32 cellular contexts compared by ENCODE assay signal in the genomic region with DNA sequence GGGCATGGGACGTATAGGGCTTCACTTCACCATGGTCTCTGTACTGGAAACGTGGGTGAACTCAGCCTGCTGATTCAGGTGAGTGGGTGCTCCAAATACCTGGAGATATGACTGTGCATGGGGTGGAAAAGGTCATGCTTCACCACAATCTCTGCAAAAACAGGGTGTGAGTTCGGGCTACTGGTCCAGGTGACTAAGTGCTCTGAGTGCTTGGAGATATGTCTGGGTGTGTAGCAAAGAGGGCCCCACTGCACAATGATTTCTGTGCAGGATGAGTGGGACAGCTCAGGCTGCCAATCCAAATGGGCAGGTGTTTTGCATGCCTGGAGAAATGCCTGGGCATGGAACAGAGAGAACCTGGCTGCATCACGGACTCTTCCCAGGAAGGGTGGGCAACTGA. TPM values are rescaled to one million over a fixed set of nuclear protein-coding genes. Genes with fewer than 3 reads are reported as not detected.
"Had no signal": no experiment of that assay in that cellular context is flagged by ENCODE, and none has a peak within 500 bp of the region (broad histone marks: within the 10 kb centered on the region; RNA-seq: fewer than 3 reads in every experiment).

No MANE protein-coding gene starts in this region.

- H3K36me3 ChIP-seq: lower lobe of right lung, ovary, right atrium auricular region, right lobe of liver, stomach, thyroid gland, transverse colon, upper lobe of left lung had no signal

- H3K27me3 ChIP-seq: ovary, right atrium auricular region, right lobe of liver, stomach, testis, thyroid gland, transverse colon, upper lobe of left lung had no signal

- ATAC-seq: left cardiac atrium; left lobe of liver; left ventricle myocardium superior; lower lobe of right lung; mucosa of descending colon; naive thymus-derived CD4-positive, alpha-beta T cell; natural killer cell treated with Interleukin-12 subunit alpha and Interleukin-12 subunit beta and Interleukin-15 and Interleukin-18, amount 100 ng/mL, for 72 hours; right lobe of liver; stimulated activated naive B cell treated with anti-CD40 and anti-IgM and Interleukin-4, amounts not matched to agents 10 μg/mL and 1 μg/mL and 100 μg/mL, for 72 hours; stimulated activated naive CD8-positive, alpha-beta T cell treated with anti-CD3 and anti-CD28 coated beads, Interleukin-15, Interleukin-2, amounts not matched to agents 100 U/mL and 50 U/mL, for 24 hours had no signal

- H3K4me3 ChIP-seq: lower lobe of right lung, mucosa of descending colon, ovary, right atrium auricular region, right lobe of liver, smooth muscle cell, stomach, testis, thyroid gland, transverse colon, upper lobe of left lung had no signal

- DNase-seq: hippocampal formation; kidney glomerular epithelial cell; left cardiac atrium; left ventricle myocardium superior; lower lobe of right lung; midbrain; mucosa of descending colon; naive thymus-derived CD4-positive, alpha-beta T cell; ovary; right lobe of liver; stimulated activated CD4-positive, alpha-beta T cell treated with anti-CD3 and anti-CD28 coated beads, Interleukin-1b, Interleukin-23, amount 100 ng/mL, for 48 hours; stimulated activated CD4-positive, alpha-beta T cell treated with anti-CD3 and anti-CD28 coated beads, Interleukin-2, amount 100 ng/mL, for 48 hours; stimulated activated naive B cell treated with anti-CD40 and anti-IgM and Interleukin-4, amounts not matched to agents 10 μg/mL and 1 μg/mL and 100 μg/mL, for 72 hours; stimulated activated naive CD8-positive, alpha-beta T cell treated with anti-CD3 and anti-CD28 coated beads, Interleukin-15, Interleukin-2, amounts not matched to agents 100 U/mL and 50 U/mL, for 24 hours; stomach; testis; thyroid gland; transverse colon; upper lobe of left lung had no signal

- H3K27ac ChIP-seq: lower lobe of right lung, ovary, right atrium auricular region, right lobe of liver, stomach, testis, thyroid gland, transverse colon, upper lobe of left lung had no signal

- H3K9me3 ChIP-seq: lower lobe of right lung, mucosa of descending colon, ovary, right atrium auricular region, right lobe of liver, stomach, testis, thyroid gland, transverse colon, upper lobe of left lung had no signal

- H3K4me1 ChIP-seq: lower lobe of right lung, right atrium auricular region, right lobe of liver, stomach, testis, thyroid gland, transverse colon, upper lobe of left lung had no signal

- H3K4me2 ChIP-seq: smooth muscle cell had no signal

RNA-seq across cellular contexts. Expression of gene CPXCR1, which starts 11.2 kb away (rescaled TPM):
- total RNA-seq: left cardiac atrium; left lobe of liver; left ventricle myocardium superior; lower lobe of right lung; mesenteric fat pad; mucosa of descending colon; myocyte; naive thymus-derived CD4-positive, alpha-beta T cell; natural killer cell treated with Interleukin-12 subunit alpha and Interleukin-12 subunit beta and Interleukin-15 and Interleukin-18, amount 100 ng/mL, for 72 hours; omental fat pad; ovary; progenitor cell of endocrine pancreas; pulmonary artery endothelial cell; renal cortical epithelial cell; right atrium auricular region; right lobe of liver; skeletal muscle tissue; smooth muscle cell; stomach; thyroid gland; transverse colon; upper lobe of left lung; urinary bladder had no signal
- polyA plus RNA-seq: naive thymus-derived CD4-positive, alpha-beta T cell; neural cell; ovary; smooth muscle cell; stomach; urinary bladder had no signal
